Comparison of ENCODE assay signal across 13 cellular contexts in genomic region chr2:199309411-199309810, GRCh38.
"Had no signal": no experiment of that assay in that cellular context is flagged by ENCODE, and none has a peak within 500 bp of the region (broad histone marks: within the 10 kb centered on the region; RNA-seq: fewer than 3 reads in every experiment).

No MANE protein-coding gene starts in this region.

- H3K4me3 Mint-ChIP-seq: dendritic cell treated with granulocyte-macrophage colony-stimulating factor and Interleukin-4, amounts not matched to agents 40 ng/mL and 50 ng/mL, for 4 days; effector memory CD8-positive, alpha-beta T cell; neural crest cell had no signal

- H3K27ac Mint-ChIP-seq: activated naive CD4-positive, alpha-beta T cell treated with anti-CD3 and anti-CD28 coated beads, Interleukin-2, amount 50 U/mL, for 72 hours; dendritic cell treated with granulocyte-macrophage colony-stimulating factor and Interleukin-4, amounts not matched to agents 40 ng/mL and 50 ng/mL, for 4 days; effector memory CD8-positive, alpha-beta T cell had no signal

- H3K9me3 Mint-ChIP-seq: dendritic cell treated with granulocyte-macrophage colony-stimulating factor and Interleukin-4, amounts not matched to agents 40 ng/mL and 50 ng/mL, for 4 days; neural crest cell had no signal

- H3K4me1 ChIP-seq: stomach had no signal

- H3K27me3 ChIP-seq: ovary, stomach had no signal

- H3K9me3 ChIP-seq: ovary, stomach, thoracic aorta had no signal

- H3K27me3 Mint-ChIP-seq: dendritic cell treated with granulocyte-macrophage colony-stimulating factor and Interleukin-4, amounts not matched to agents 40 ng/mL and 50 ng/mL, for 4 days; effector memory CD8-positive, alpha-beta T cell had no signal

- DNase-seq: activated effector memory CD4-positive, alpha-beta T cell treated with anti-CD3 and anti-CD28 coated beads, Interleukin-2, amount 50 U/mL, for 16 hours; cerebellar nuclear complex; effector memory CD8-positive, alpha-beta T cell; hippocampal formation; left ventricle myocardium superior; mesendoderm; ovary; stimulated activated CD4-positive, alpha-beta T cell treated with anti-CD3 and anti-CD28 coated beads, Interleukin-4, amount 100 ng/mL, for 4 hours; stomach had no signal

- H3K27ac ChIP-seq: ovary, stomach, thoracic aorta had no signal

- ATAC-seq: activated naive CD4-positive, alpha-beta T cell treated with anti-CD3 and anti-CD28 coated beads, Interleukin-2, amount 50 U/mL, for 72 hours; effector memory CD8-positive, alpha-beta T cell; left ventricle myocardium superior had no signal

- H3K4me3 ChIP-seq: ovary, stomach, thoracic aorta had no signal

- H3K36me3 ChIP-seq: ovary, thoracic aorta had no signal

- H3K36me3 Mint-ChIP-seq: activated naive CD4-positive, alpha-beta T cell treated with anti-CD3 and anti-CD28 coated beads, Interleukin-2, amount 50 U/mL, for 72 hours had no signal
